1 cellular context compared by ENCODE assay signal in genomic region chr4:36303430-36304137, GRCh38.
TF ChIP-seq lines count a peak whose summit lies in the region.

No MANE protein-coding gene starts in this region.

TF ChIP-seq in GM12878, 131 proteins besides CTCF, POLR2A, EP300 and RAD21:
- peak; percentile 69 for TF ChIP-seq MTA2 (IDR thresholded peaks at IDR 0.05; ENCODE audit: low read depth)
- peak; percentile 39; the same call in 1 of the 2 replicates for TF ChIP-seq IKZF1 (conservative IDR thresholded peaks at IDR 0.05)
- TF ChIP-seq ZNF24 (IDR thresholded peaks at IDR 0.05): peak; percentile 89
- TF ChIP-seq POU2F2 (IDR thresholded peaks at IDR 0.05; ENCODE audit: borderline replicate concordance, low read depth, low read length): peak; percentile 34; the same call in 1 of the 3 replicates
- peak; percentile 15 to 53; a peak in 3 of 4 replicates for TF ChIP-seq IKZF2 (IDR thresholded peaks at IDR 0.05)
- 0 out of 2 replicates have a peak, but pooled peaks have one; percentile 28 for TF ChIP-seq DPF2 (IDR thresholded peaks at IDR 0.05)
- no peak for TF ChIP-seq ZNF687 (IDR thresholded peaks at IDR 0.05)
- TF ChIP-seq SUPT20H (IDR thresholded peaks at IDR 0.05; ENCODE audit: borderline replicate concordance, control insufficient read depth, low read depth, low read length): no peak
- no peak for TF ChIP-seq ZBED1 (IDR thresholded peaks at IDR 0.05; ENCODE audit: borderline replicate concordance)
- no peak for TF ChIP-seq FOXM1 (IDR thresholded peaks at IDR 0.05; ENCODE audit: low read depth, low read length)
- TF ChIP-seq RUNX3 (IDR thresholded peaks at IDR 0.05; ENCODE audit: low read length): peak; percentile 33; the same call in 1 of the 2 replicates
- 0 out of 2 replicates have a peak, but pooled peaks have one; percentile 30 for TF ChIP-seq STAT3 (IDR thresholded peaks at IDR 0.05; ENCODE audit: low read depth, low read length)
- TF ChIP-seq CUX1 (IDR thresholded peaks at IDR 0.05; ENCODE audit: insufficient replicate concordance, low read depth, low read length): no peak
- TF ChIP-seq NR2F1 (conservative IDR thresholded peaks at IDR 0.05): peak; percentile 79
- TF ChIP-seq ZBTB40 (IDR thresholded peaks at IDR 0.05; ENCODE audit: borderline replicate concordance): no peak
- peak; percentile 18 for TF ChIP-seq MEF2B (IDR thresholded peaks at IDR 0.05; ENCODE audit: partially characterized antibody, poor library complexity, severe bottlenecking)
